Comparison of ENCODE assay signal across 18 cellular contexts in genomic region chr5:468401-468800, GRCh38.
"Had no signal": no experiment of that assay in that cellular context is flagged by ENCODE, and none has a peak within 500 bp of the region (broad histone marks: within the 10 kb centered on the region; RNA-seq: fewer than 3 reads in every experiment).

No MANE protein-coding gene starts in this region.

- ATAC-seq: activated CD8-positive, alpha-beta memory T cell treated with anti-CD3 and anti-CD28 coated beads, Interleukin-2, amount 10 ng/mL, durations not matched to agents 7 days and 5 days; activated T-cell treated with anti-CD3 and anti-CD28 coated beads, Interleukin-2, amount 50 U/mL, for 72 hours; lower lobe of right lung; stimulated activated naive CD8-positive, alpha-beta T cell treated with anti-CD3 and anti-CD28 coated beads, Interleukin-15, amount 100 ng/mL, for 72 hours; T-cell had no signal

- H3K4me3 ChIP-seq: ascending aorta, breast epithelium, lower lobe of right lung, SK-N-MC, skin epidermis, testis, uterus had no signal

- DNase-seq: activated CD4-positive, alpha-beta memory T cell treated with anti-CD3 and anti-CD28 coated beads for 36 hours; activated CD4-positive, alpha-beta T cell treated with anti-CD3 and anti-CD28 coated beads for 1 hour; activated CD8-positive, alpha-beta memory T cell treated with anti-CD3 and anti-CD28 coated beads, Interleukin-2, amount 10 ng/mL, durations not matched to agents 7 days and 5 days; activated gamma-delta T cell; activated T-cell treated with anti-CD3 and anti-CD28 coated beads, Interleukin-2, amount 50 U/mL, for 72 hours; kidney glomerular epithelial cell; lower lobe of right lung; midbrain; retina; stimulated activated naive CD8-positive, alpha-beta T cell treated with anti-CD3 and anti-CD28 coated beads, Interleukin-15, amount 100 ng/mL, for 72 hours; T-cell; T-helper 9 cell; testis had no signal

- H3K27ac ChIP-seq: ascending aorta, breast epithelium, lower lobe of right lung, SK-N-MC, skin epidermis, testis, uterus had no signal

- H3K9me3 ChIP-seq: ascending aorta, breast epithelium, lower lobe of right lung, testis, uterus had no signal

- H3K36me3 ChIP-seq: breast epithelium, uterus had no signal

- H3K27me3 ChIP-seq: ascending aorta, breast epithelium, testis, uterus had no signal

- H3K4me1 ChIP-seq: breast epithelium had no signal
